8 cellular contexts compared by ENCODE assay signal in genomic region chr21:37257526-37257966, GRCh38. TPM values are rescaled to one million over a fixed set of nuclear protein-coding genes. Genes with fewer than 3 reads are reported as not detected.
A peak's percentile ranks its signal among the peaks of the same experiment; 100 is the strongest.
DNase-seq lines count a peak whose midpoint lies in the region; ATAC-seq and TF ChIP-seq lines count a peak whose summit lies in the region.

No MANE protein-coding gene starts in this region.

- no peaks in the 10 kb centered on the region for H3K9me2 ChIP-seq in OCI-LY7 (ENCODE audit: insufficient read depth, low read length)

- CTCF ChIA-PET in OCI-LY7 (lab: Charles Lee; ENCODE audit: unreplicated experiment) (interaction anchor here (1.2 kb wide), 1 partner anchor 10 kb away, joined by 4 read pairs; the partner anchor contains the start of gene VPS26C), GM10248 (lab: Yijun Ruan, JAX) (interaction anchor here (1.2 to 2.4 kb wide), 2 partner anchors 14 to 91 kb away, joined by 3 to 6 read pairs; no protein-coding TSS in a partner anchor)

- H3K27ac ChIP-seq in OCI-LY7 (ENCODE audit: low read depth, low read length, poor library complexity, severe bottlenecking) = no peak overlapping the region
- peak overlapping the region; percentile 68 to 87 for H3K27ac ChIP-seq in left lung
- H3K27ac ChIP-seq in stomach smooth muscle (ENCODE audit: low read length) = peak overlapping the region; percentile 37

- H3K4me3 ChIP-seq in BE2C (ENCODE audit: low read depth, low read length) (peak overlapping the region; percentile 76), OCI-LY7 (ENCODE audit: low read depth, low read length, poor library complexity, severe bottlenecking) (no peak overlapping the region), left lung (peak overlapping the region; percentile 55), stomach smooth muscle (ENCODE audit: low read length in 2 of 2) (peak overlapping the region; percentile 85 to 91)

- peak overlapping the region; percentile 69 to 71 for H3K9ac ChIP-seq in stomach smooth muscle (ENCODE audit: low read length in 2 of 2)

- H3K27me3 ChIP-seq in BE2C (no peaks in the 10 kb centered on the region), left lung (no peaks in the 10 kb centered on the region), stomach smooth muscle (ENCODE audit: control insufficient read depth in 1 of 2, insufficient read depth in 2 of 2, low read length in 2 of 2) (no peaks in the 10 kb centered on the region)

- no TSS peak for BruUV-seq in OCI-LY7 (replicated peaks; lab: Mats Ljungman, UMichigan)

- intact Hi-C loops in OCI-LY7 (cut with micrococcal nuclease; ENCODE audit: unreplicated experiment) (no loop called here), left lung (cut with DNase I) (no loop called here)

- DNase-seq in BE2C (peak; percentile 73), OCI-LY7 (ENCODE audit: low spot score) (no peak), left lung (peak; percentile 58 to 80), GM10248 (ENCODE audit: extremely low spot score) (no peak)
- peak; percentile 19 for DNase-seq in central memory CD4-positive, alpha-beta T cell

- TF ChIP-seq CTCF in BE2C (IDR thresholded peaks at IDR 0.05; ENCODE audit: low read depth, low read length) (no peak), OCI-LY7 (conservative IDR thresholded peaks at IDR 0.05; ENCODE audit: low read length) (no peak), left lung (IDR thresholded peaks at IDR 0.05) (no peak), GM10248 (IDR thresholded peaks at IDR 0.05; ENCODE audit: control extremely low read depth, extremely low read depth, low read depth, missing control alignments) (no peak)

- no peak overlapping the region for H2AFZ ChIP-seq in OCI-LY7 (ENCODE audit: low read length)

- peak overlapping the region; percentile 53; the same call in 1 of the 2 replicates for H3K4me2 ChIP-seq in OCI-LY7 (ENCODE audit: low read length)

- peaks cover 41% of the 10 kb centered on the region; the same call in 1 of the 2 replicates for H4K20me1 ChIP-seq in OCI-LY7 (ENCODE audit: insufficient read depth, low read length)

- H3K4me1 ChIP-seq in BE2C = no peaks in the 10 kb centered on the region; the same call in 1 of the 2 replicates
- H3K4me1 ChIP-seq in OCI-LY7 (ENCODE audit: insufficient read depth, low read length, poor library complexity, severe bottlenecking) = peaks cover 16% of the 10 kb centered on the region
- peaks cover 6 to 35% of the 10 kb centered on the region in 2 donors for H3K4me1 ChIP-seq in left lung
- H3K4me1 ChIP-seq in stomach smooth muscle (ENCODE audit: control insufficient read depth, insufficient read depth, low read length) = peaks cover 20% of the 10 kb centered on the region

- POLR2A ChIA-PET in OCI-LY7 (lab: Charles Lee) = no interaction called here
- POLR2A ChIA-PET in GM10248 (lab: Yijun Ruan, JAX) = interaction anchor here (1.0 kb wide), 3 partner anchors 10 to 116 kb away, joined by 3 read pairs; partner anchors contain the start of gene VPS26C

- H3K79me2 ChIP-seq in OCI-LY7 (ENCODE audit: insufficient read depth, low read depth, low read length) = peaks cover 61% of the 10 kb centered on the region; the same call in 1 of the 2 replicates

- H3K9me3 ChIP-seq in BE2C = no peaks in the 10 kb centered on the region
- no peaks in the 10 kb centered on the region for H3K9me3 ChIP-seq in OCI-LY7 (ENCODE audit: low read length)
- no peaks in the 10 kb centered on the region for H3K9me3 ChIP-seq in left lung
- H3K9me3 ChIP-seq in stomach smooth muscle (ENCODE audit: control insufficient read depth in 2 of 2, low read length in 2 of 2) = no peaks in the 10 kb centered on the region

- no peaks in the 10 kb centered on the region for H3K36me3 ChIP-seq in BE2C
- peaks cover 38% of the 10 kb centered on the region for H3K36me3 ChIP-seq in OCI-LY7 (ENCODE audit: insufficient read depth, low read length)
- H3K36me3 ChIP-seq in left lung = no peaks in the 10 kb centered on the region
- H3K36me3 ChIP-seq in stomach smooth muscle (ENCODE audit: control insufficient read depth in 2 of 2, insufficient read depth in 2 of 2, low read length in 2 of 2) = no peaks in the 10 kb centered on the region

- ATAC-seq in GM18867 (IDR thresholded peaks at IDR 0.05; ENCODE audit: unreplicated experiment) = peak; percentile 39
- ATAC-seq in HG03097 (IDR thresholded peaks at IDR 0.05; ENCODE audit: low FRiP score, unreplicated experiment) = peak; percentile 26
- ATAC-seq in left lung = peak; percentile 55

RNA-seq across cellular contexts. Expression of gene VPS26C, which starts 9.6 kb away (rescaled TPM):
- 71.6 TPM for polyA plus RNA-seq in BE2C (2012; ENCODE audit: insufficient read depth, insufficient read length, low read depth)
- 33.0 and 39.7 TPM in 2 replicates for total RNA-seq in OCI-LY7 (2014; rRNA removed; shearing (Covaris generic))
- total RNA-seq in OCI-LY7 (2022) = 43.3 and 46.7 TPM in 2 replicates
- 10 to 100 TPM; 46.0 to 66.2 TPM for total RNA-seq in left lung

Comparison
In these comparisons a context has a peak if more than half of its experiments do, and no peak if none do; other contexts are left out.
1. DNase-seq: peak in BE2C (single experiment), central memory CD4-positive, alpha-beta T cell (single experiment) and left lung (2 of 2); none in OCI-LY7 (single experiment) and GM10248 (single experiment).
2. Peak in every context shown above with its lines, with median percentiles within 50 percentile points of each other: ATAC-seq.